In genomic region chr1:116262207-116262994, GRCh38 we compare ENCODE assay signal across 32 cellular contexts.
DNase-seq lines count a peak whose midpoint lies in the region; ATAC-seq, FAIRE-seq and TF ChIP-seq lines count a peak whose summit lies in the region.
"Had no signal": no experiment of that assay in that cellular context is flagged by ENCODE, and none has a peak within 500 bp of the region (broad histone marks: within the 10 kb centered on the region; RNA-seq: fewer than 3 reads in every experiment).

No MANE protein-coding gene starts in this region.

- TF ChIP-seq CTCF in K562 (IDR thresholded peaks at IDR 0.05 in 2 of 3, conservative IDR thresholded peaks at IDR 0.05 in 1 of 3; ENCODE audit: insufficient read depth in 2 of 3, low read depth in 1 of 3, low read length in 3 of 3) = no peak
- no peak for TF ChIP-seq CTCF in neural progenitor cell (IDR thresholded peaks at IDR 0.05)
- no peak for TF ChIP-seq CTCF in coronary artery (IDR thresholded peaks at IDR 0.05)

- no peaks in the 10 kb centered on the region for H3K9me1 ChIP-seq in K562 (ENCODE audit: control insufficient read depth, insufficient read depth, low read length)

- H3K79me2 ChIP-seq in K562 (ENCODE audit: control insufficient read depth, insufficient read depth, low read length) = no peaks in the 10 kb centered on the region
- no peaks in the 10 kb centered on the region for H3K79me2 ChIP-seq in neural progenitor cell (ENCODE audit: low read depth)

- no peak overlapping the region for H3K4me3 Mint-ChIP-seq in neural progenitor cell
- H3K4me3 Mint-ChIP-seq: activated CD8-positive, alpha-beta T cell treated with anti-CD3 and anti-CD28 coated beads for 36 hours; activated naive CD4-positive, alpha-beta T cell treated with anti-CD3 and anti-CD28 coated beads, Interleukin-2, amount 10 ng/mL, durations not matched to agents 7 days and 5 days; CD4-positive, alpha-beta memory T cell; central memory CD8-positive, alpha-beta T cell; natural killer cell treated with Interleukin-12 subunit alpha and Interleukin-12 subunit beta and Interleukin-15 and Interleukin-18, amount 100 ng/mL, for 72 hours; T-helper 17 cell had no signal

- no peaks in the 10 kb centered on the region for H3K27me3 ChIP-seq in HUES48 (ENCODE audit: control insufficient read depth, insufficient read depth, low read length)
- peaks cover 14 to 28% of the 10 kb centered on the region in 2 experiments for H3K27me3 ChIP-seq in K562 (ENCODE audit: control insufficient read depth in 2 of 2, insufficient read depth in 2 of 2, low read length in 2 of 2)
- H3K27me3 ChIP-seq in neural progenitor cell = no peaks in the 10 kb centered on the region
- H3K27me3 ChIP-seq in effector memory CD4-positive, alpha-beta T cell (replicated peaks; ENCODE audit: control insufficient read depth, insufficient read depth, low read length, poor library complexity, severe bottlenecking) = no peaks in the 10 kb centered on the region
- H3K27me3 ChIP-seq: adrenal gland, ovary, uterus had no signal

- H3K4me1 ChIP-seq in HUES48 (ENCODE audit: control insufficient read depth, insufficient read depth, low read length) (no peaks in the 10 kb centered on the region), K562 (replicated peaks in 1 of 2; ENCODE audit: control insufficient read depth in 2 of 2, insufficient read depth in 2 of 2, low read length in 2 of 2) (no peaks in the 10 kb centered on the region; a peak in 1 of 5 replicates), neural progenitor cell (peaks cover 26% of the 10 kb centered on the region)
- H3K4me1 ChIP-seq in effector memory CD4-positive, alpha-beta T cell (ENCODE audit: control insufficient read depth, insufficient read depth, low read length, poor library complexity, severe bottlenecking) = no peaks in the 10 kb centered on the region
- H3K4me1 ChIP-seq: adrenal gland, uterus had no signal

- FAIRE-seq in K562 (lab: Jason Lieb, UNC) = peak; percentile 29
- FAIRE-seq: TTC549 had no signal

- H3K9ac ChIP-seq in HUES48 (ENCODE audit: low read depth, low read length) = no peak overlapping the region
- no peak overlapping the region for H3K9ac ChIP-seq in K562 (ENCODE audit: insufficient read depth in 1 of 2, low read depth in 2 of 2, low read length in 2 of 2)
- H3K9ac ChIP-seq in neural progenitor cell = no peak overlapping the region

- H3K27ac ChIP-seq in HUES48 (ENCODE audit: low read depth, low read length) = peak overlapping the region; percentile 34
- H3K27ac ChIP-seq in K562 (ENCODE audit: extremely low read depth, low read depth, low read length) = no peak overlapping the region
- H3K27ac ChIP-seq in neural progenitor cell = peak overlapping the region; percentile 35
- H3K27ac ChIP-seq in effector memory CD4-positive, alpha-beta T cell (ENCODE audit: insufficient read depth, low read length, poor library complexity, severe bottlenecking) = no peak overlapping the region
- H3K27ac ChIP-seq in coronary artery = no peak overlapping the region
- H3K27ac ChIP-seq: adrenal gland, lower lobe of right lung, ovary, SK-N-MC, thoracic aorta, uterus had no signal

- no peak overlapping the region for H2AFZ ChIP-seq in K562 (ENCODE audit: low read depth, low read length)
- no peak overlapping the region for H2AFZ ChIP-seq in neural progenitor cell (replicated peaks)

- no peaks in the 10 kb centered on the region for H3K9me3 ChIP-seq in HUES48 (ENCODE audit: control insufficient read depth, insufficient read depth, low read length)
- no peaks in the 10 kb centered on the region for H3K9me3 ChIP-seq in K562 (replicated peaks; ENCODE audit: control insufficient read depth, insufficient read depth, low read depth, low read length)
- no peaks in the 10 kb centered on the region for H3K9me3 ChIP-seq in neural progenitor cell (ENCODE audit: low read depth)
- H3K9me3 ChIP-seq in effector memory CD4-positive, alpha-beta T cell (ENCODE audit: control insufficient read depth, low read length) = no peaks in the 10 kb centered on the region
- H3K9me3 ChIP-seq: adrenal gland, lower lobe of right lung, ovary, thoracic aorta, uterus had no signal

- BruUV-seq in K562 (replicated peaks; lab: Mats Ljungman, UMichigan) = no TSS peak

- peaks cover 14% of the 10 kb centered on the region for H3F3A ChIP-seq in neural progenitor cell (ENCODE audit: low read depth)

- peak overlapping the region; percentile 92 for H3K27ac Mint-ChIP-seq in neural progenitor cell
- H3K27ac Mint-ChIP-seq: activated CD8-positive, alpha-beta T cell treated with anti-CD3 and anti-CD28 coated beads for 36 hours; activated naive CD4-positive, alpha-beta T cell treated with anti-CD3 and anti-CD28 coated beads, Interleukin-2, amount 10 ng/mL, durations not matched to agents 7 days and 5 days; IgD-negative memory B cell; natural killer cell treated with Interleukin-12 subunit alpha and Interleukin-12 subunit beta and Interleukin-15 and Interleukin-18, amount 100 ng/mL, for 72 hours; T-helper 17 cell had no signal

- peaks cover 26% of the 10 kb centered on the region for H3K4me1 Mint-ChIP-seq in neural progenitor cell

- H3K4me2 ChIP-seq in K562 (ENCODE audit: insufficient read depth, low read length) (no peak overlapping the region), neural progenitor cell (no peak overlapping the region)

- H3K36me3 Mint-ChIP-seq in neural progenitor cell = no peaks in the 10 kb centered on the region
- H3K36me3 Mint-ChIP-seq: activated naive CD4-positive, alpha-beta T cell treated with anti-CD3 and anti-CD28 coated beads, Interleukin-2, amount 10 ng/mL, durations not matched to agents 7 days and 5 days; CD4-positive, alpha-beta memory T cell; IgD-negative memory B cell; natural killer cell treated with Interleukin-12 subunit alpha and Interleukin-12 subunit beta and Interleukin-15 and Interleukin-18, amount 100 ng/mL, for 72 hours had no signal

- TF ChIP-seq POLR2A in K562 (conservative IDR thresholded peaks at IDR 0.05) = no peak

- H3K36me3 ChIP-seq in HUES48 (ENCODE audit: control insufficient read depth, insufficient read depth, low read length) (no peaks in the 10 kb centered on the region), K562 (ENCODE audit: control insufficient read depth, insufficient read depth, low read length) (no peaks in the 10 kb centered on the region), neural progenitor cell (no peaks in the 10 kb centered on the region)
- H3K36me3 ChIP-seq in effector memory CD4-positive, alpha-beta T cell (ENCODE audit: control insufficient read depth, insufficient read depth, low read length) = no peaks in the 10 kb centered on the region
- H3K36me3 ChIP-seq: adrenal gland, lower lobe of right lung, ovary, thoracic aorta, uterus had no signal

- whole genome bisulfite sequencing in K562 (ENCODE audit: insufficient coverage, low coverage, missing lambda C conversion rate) = 8% methylated on average over 8 of the region's 8 CpGs

- peaks cover 5% of the 10 kb centered on the region for H3K27me3 Mint-ChIP-seq in neural progenitor cell (ENCODE audit: insufficient read depth, low read depth)
- H3K27me3 Mint-ChIP-seq: activated CD8-positive, alpha-beta T cell treated with anti-CD3 and anti-CD28 coated beads for 36 hours; activated naive CD4-positive, alpha-beta T cell treated with anti-CD3 and anti-CD28 coated beads, Interleukin-2, amount 10 ng/mL, durations not matched to agents 7 days and 5 days; central memory CD8-positive, alpha-beta T cell; T-helper 17 cell had no signal

- intact Hi-C loops in K562 (cut with micrococcal nuclease) = no loop called here

- ATAC-seq in K562 (no peak), GM21360 (IDR thresholded peaks at IDR 0.05; ENCODE audit: unreplicated experiment) (no peak), GM19467 (IDR thresholded peaks at IDR 0.05; ENCODE audit: unreplicated experiment) (no peak)
- ATAC-seq: activated CD8-positive, alpha-beta T cell treated with anti-CD3 and anti-CD28 coated beads for 36 hours; lower lobe of right lung; natural killer cell treated with Interleukin-12 subunit alpha and Interleukin-12 subunit beta and Interleukin-15 and Interleukin-18, amount 100 ng/mL, for 72 hours; PC-3; T-helper 17 cell had no signal

- POLR2A ChIA-PET in K562 (lab: Yijun Ruan, JAX) = interaction anchor here (0.7 kb wide), 1 partner anchor 8 kb away, joined by 3 read pairs; no protein-coding TSS in a partner anchor

- CTCF ChIA-PET in K562 (lab: Yijun Ruan, JAX; ENCODE audit: low intra/inter-chr PET ratio) = no interaction called here

- H4K20me1 ChIP-seq in K562 (replicated peaks; ENCODE audit: control insufficient read depth, insufficient read depth, low read length) (no peaks in the 10 kb centered on the region), neural progenitor cell (ENCODE audit: low read depth) (no peaks in the 10 kb centered on the region)

- DNase-seq in D341Med (ENCODE audit: low spot score) (peak; percentile 41), K562 (ENCODE audit: extremely low read depth in 1 of 4, low spot score in 3 of 4) (no peak), neural progenitor cell (ENCODE audit: low spot score) (no peak), coronary artery (ENCODE audit: low spot score) (no peak)
- no peak for DNase-seq in effector memory CD4-positive, alpha-beta T cell
- DNase-seq: activated CD4-positive, alpha-beta T cell treated with anti-CD3 and anti-CD28 coated beads for 1 hour; activated CD8-positive, alpha-beta T cell treated with anti-CD3 and anti-CD28 coated beads for 36 hours; activated naive CD4-positive, alpha-beta T cell treated with anti-CD3 and anti-CD28 coated beads, Interleukin-2, amount 10 ng/mL, durations not matched to agents 7 days and 5 days; adrenal gland; AML-193; CD4-positive, alpha-beta memory T cell; dermis blood vessel endothelial cell; hippocampal formation; lower lobe of right lung; NCI-H1092; NCI-H1694 treated with DMSO at 0.1 percent for 48 hours; NCI-H510A; ovary; PC-3; retina; stimulated activated naive CD4-positive, alpha-beta T cell treated with Interleukin-2 at 50 U/mL for 16 hours; T-helper 17 cell; uterus had no signal

- TF ChIP-seq RAD21 in K562 (CRISPR knock-in tag; conservative IDR thresholded peaks at IDR 0.05 in 1 of 2, IDR thresholded peaks at IDR 0.05 in 1 of 2) = no peak

- in situ Hi-C loops in K562 (cut with MboI) = no loop called here

- TF ChIP-seq EP300 in K562 (IDR thresholded peaks at IDR 0.05; ENCODE audit: low read length) = no peak

- H3K4me3 ChIP-seq in HUES48 (ENCODE audit: low read depth, low read length) (no peak overlapping the region), K562 (no peak overlapping the region), neural progenitor cell (no peak overlapping the region), coronary artery (no peak overlapping the region)
- no peak overlapping the region for H3K4me3 ChIP-seq in effector memory CD4-positive, alpha-beta T cell (ENCODE audit: insufficient read depth, low read depth, low read length, poor library complexity, severe bottlenecking)
- H3K4me3 ChIP-seq: adrenal gland, lower lobe of right lung, ovary, SK-N-MC, thoracic aorta, uterus had no signal

- no peaks in the 10 kb centered on the region for H3K9me3 Mint-ChIP-seq in neural progenitor cell
- H3K9me3 Mint-ChIP-seq: activated CD8-positive, alpha-beta T cell treated with anti-CD3 and anti-CD28 coated beads for 36 hours; activated naive CD4-positive, alpha-beta T cell treated with anti-CD3 and anti-CD28 coated beads, Interleukin-2, amount 10 ng/mL, durations not matched to agents 7 days and 5 days; CD4-positive, alpha-beta memory T cell; central memory CD8-positive, alpha-beta T cell; IgD-negative memory B cell; natural killer cell treated with Interleukin-12 subunit alpha and Interleukin-12 subunit beta and Interleukin-15 and Interleukin-18, amount 100 ng/mL, for 72 hours had no signal

Comparison
In these comparisons a context has a peak if more than half of its experiments do, and no peak if none do; other contexts are left out.
1. H3K27ac ChIP-seq: peak in HUES48 (single experiment) and neural progenitor cell (single experiment); none in K562 (single experiment), effector memory CD4-positive, alpha-beta T cell (single experiment) and coronary artery (0 of 2).